In genomic region chr11:10450451-10451398, GRCh38 we compare ENCODE assay signal across 8 cellular contexts. TPM values are rescaled to one million over a fixed set of nuclear protein-coding genes. Genes with fewer than 3 reads are reported as not detected.
A peak's percentile ranks its signal among the peaks of the same experiment; 100 is the strongest.
DNase-seq lines count a peak whose midpoint lies in the region; ATAC-seq and TF ChIP-seq lines count a peak whose summit lies in the region.

No MANE protein-coding gene starts in this region.

- intact Hi-C loops in left ventricle myocardium inferior (cut with micrococcal nuclease) (no loop called here), psoas muscle (cut with DNase I) (loop anchor here in 1 of 2 donors (10.0 kb wide), 1 partner anchor 64 kb away; no protein-coding TSS in a partner anchor)

- 9 to 17% (median 13%) methylated on average over 49 to 95 of the region's 95 CpGs for WGBS in psoas muscle, 3 donors

- H3K4me1 ChIP-seq in NT2/D1 (ENCODE audit: insufficient read depth, insufficient read length), result peaks cover 8% of the 10 kb centered on the region
- peaks cover 16% of the 10 kb centered on the region for H3K4me1 ChIP-seq in left ventricle myocardium inferior
- H3K4me1 ChIP-seq in psoas muscle, result peaks cover 16% of the 10 kb centered on the region

- no peaks in the 10 kb centered on the region for H3K9me3 Mint-ChIP-seq in activated naive CD8-positive, alpha-beta T cell treated with anti-CD3 and anti-CD28 coated beads, Interleukin-2, amount 50 U/mL, for 24 hours

- no peaks in the 10 kb centered on the region for H3K27me3 Mint-ChIP-seq in activated naive CD8-positive, alpha-beta T cell treated with anti-CD3 and anti-CD28 coated beads, Interleukin-2, amount 50 U/mL, for 24 hours

- H3K4me3 ChIP-seq in NT2/D1 (ENCODE audit: insufficient read length, low read depth), result peak overlapping the region; percentile 70
- H3K4me3 ChIP-seq in left ventricle myocardium inferior, result peak overlapping the region; percentile 69
- H3K4me3 ChIP-seq in psoas muscle, result peak overlapping the region; percentile 69

- H3K27me3 ChIP-seq in NT2/D1 (ENCODE audit: insufficient read depth, insufficient read length), result peaks cover 25% of the 10 kb centered on the region
- peaks cover 56% of the 10 kb centered on the region for H3K27me3 ChIP-seq in left ventricle myocardium inferior (ENCODE audit: low read depth)
- H3K27me3 ChIP-seq in psoas muscle (ENCODE audit: insufficient read depth in 3 of 3, low read length in 2 of 3), result peaks cover 0 to 7% (median 0%) of the 10 kb centered on the region in 3 donors

- H3K27ac ChIP-seq in left ventricle myocardium inferior (replicated peaks), result peak overlapping the region; percentile 33
- H3K27ac ChIP-seq in psoas muscle, result peak overlapping the region; percentile 19

- peaks cover 66% of the 10 kb centered on the region for H3K4me1 Mint-ChIP-seq in activated naive CD8-positive, alpha-beta T cell treated with anti-CD3 and anti-CD28 coated beads, Interleukin-2, amount 50 U/mL, for 24 hours

- no peaks in the 10 kb centered on the region for H3K36me3 ChIP-seq in NT2/D1 (ENCODE audit: insufficient read depth, insufficient read length, low read length)
- H3K36me3 ChIP-seq in left ventricle myocardium inferior, result no peaks in the 10 kb centered on the region
- H3K36me3 ChIP-seq in psoas muscle (ENCODE audit: insufficient read depth in 1 of 2, low read depth in 1 of 2), result no peaks in the 10 kb centered on the region

- H3K4me3 Mint-ChIP-seq in activated naive CD8-positive, alpha-beta T cell treated with anti-CD3 and anti-CD28 coated beads, Interleukin-2, amount 50 U/mL, for 24 hours, result peak overlapping the region; percentile 84

- TF ChIP-seq CTCF in left ventricle myocardium inferior (IDR thresholded peaks at IDR 0.05; ENCODE audit: borderline replicate concordance), result peak; percentile 50
- TF ChIP-seq CTCF in psoas muscle (IDR thresholded peaks at IDR 0.05), result no peak

- H3K27ac Mint-ChIP-seq in activated naive CD8-positive, alpha-beta T cell treated with anti-CD3 and anti-CD28 coated beads, Interleukin-2, amount 50 U/mL, for 24 hours, result peak overlapping the region; percentile 93

- peak; percentile 52 for DNase-seq in ACHN
- no peak for DNase-seq in NT2/D1 (ENCODE audit: low read depth, low spot score)
- peak; percentile 49 for DNase-seq in activated naive CD8-positive, alpha-beta T cell treated with anti-CD3 and anti-CD28 coated beads, Interleukin-2, amount 50 U/mL, for 24 hours
- peak; percentile 33 for DNase-seq in left ventricle myocardium inferior
- DNase-seq in psoas muscle, result peak; percentile 41 to 60
- no peak for DNase-seq in middle frontal gyrus (ENCODE audit: extremely low spot score, low spot score)
- DNase-seq in dedifferentiated amniotic fluid mesenchymal stem cell (ENCODE audit: extremely low spot score), result no peak

- H3K36me3 Mint-ChIP-seq in activated naive CD8-positive, alpha-beta T cell treated with anti-CD3 and anti-CD28 coated beads, Interleukin-2, amount 50 U/mL, for 24 hours (ENCODE audit: low read depth), result no peaks in the 10 kb centered on the region

- H3K9me3 ChIP-seq in NT2/D1 (ENCODE audit: insufficient read depth, low read length) (no peaks in the 10 kb centered on the region), left ventricle myocardium inferior (replicated peaks) (no peaks in the 10 kb centered on the region), psoas muscle (no peaks in the 10 kb centered on the region)

- H3K9ac ChIP-seq in NT2/D1 (ENCODE audit: insufficient read length, low read depth), result peak overlapping the region; percentile 85

- peak; percentile 28 for ATAC-seq in GM19395 (IDR thresholded peaks at IDR 0.05; ENCODE audit: unreplicated experiment)
- peak; percentile 3 for ATAC-seq in activated naive CD8-positive, alpha-beta T cell treated with anti-CD3 and anti-CD28 coated beads, Interleukin-2, amount 50 U/mL, for 24 hours
- peak in 1 of 4 donors; percentile 7 for ATAC-seq in psoas muscle

- in situ Hi-C loops in ACHN (cut with HindIII; ENCODE audit: low pct_ligation_motif_present, low pct_unique_long_range_greater_than_20kb, low sequenced_read_pairs), result no loop called here

RNA-seq across cellular contexts. Expression of gene AMPD3, which starts 4.3 kb away (rescaled TPM):
- 3.4 TPM for total RNA-seq in left ventricle myocardium inferior
- 100 to 1,000 TPM in 3 of 4 donors, 10 to 100 TPM in 1; 45.4 to 120 (median 110) TPM for total RNA-seq in psoas muscle
- 10 to 100 TPM; 23.5 to 67.7 (median 57.9) TPM for polyA plus RNA-seq in psoas muscle

Comparison
In these comparisons a context has a peak if more than half of its experiments do, and no peak if none do; other contexts are left out.
1. DNase-seq: peak in ACHN (single experiment), activated naive CD8-positive, alpha-beta T cell treated with anti-CD3 and anti-CD28 coated beads, Interleukin-2, amount 50 U/mL, for 24 hours (single experiment), left ventricle myocardium inferior (single experiment) and psoas muscle (2 of 2); none in NT2/D1 (single experiment), middle frontal gyrus (single experiment) and dedifferentiated amniotic fluid mesenchymal stem cell (single experiment).
2. RNA of gene AMPD3, which starts 4.3 kb away (total RNA-seq): 45.4 to 120 TPM in psoas muscle; 3.4 TPM in left ventricle myocardium inferior (single experiment); every median in the first group is over 10 times any median in the second.
3. Peak in every context shown above with its lines, with median percentiles within 50 percentile points of each other: H3K4me3 ChIP-seq.